15 cellular contexts compared by ENCODE assay signal in genomic region chr3:175980731-175981130, GRCh38.
DNase-seq lines count a peak whose midpoint lies in the region; ATAC-seq and TF ChIP-seq lines count a peak whose summit lies in the region.
"Had no signal": no experiment of that assay in that cellular context is flagged by ENCODE, and none has a peak within 500 bp of the region (broad histone marks: within the 10 kb centered on the region; RNA-seq: fewer than 3 reads in every experiment).

No MANE protein-coding gene starts in this region.

- CTCF ChIA-PET in IMR-90 (lab: Yijun Ruan, JAX): no interaction called here
- CTCF ChIA-PET in OCI-LY7 (lab: Charles Lee; ENCODE audit: unreplicated experiment): no interaction called here

- H2AK9ac ChIP-seq in IMR-90 (replicated peaks; ENCODE audit: low read depth, low read length, poor library complexity): no peak overlapping the region

- no peak overlapping the region for H3K9ac ChIP-seq in IMR-90 (ENCODE audit: low read depth, low read length)

- H3K36me3 ChIP-seq in IMR-90 (ENCODE audit: control insufficient read depth, insufficient read depth, low read length): no peaks in the 10 kb centered on the region
- no peaks in the 10 kb centered on the region for H3K36me3 ChIP-seq in osteoblast (ENCODE audit: insufficient read depth, low read length)
- H3K36me3 ChIP-seq in OCI-LY7 (ENCODE audit: insufficient read depth, low read length): no peaks in the 10 kb centered on the region
- H3K36me3 ChIP-seq: BE2C, HAP-1 had no signal

- no peaks in the 10 kb centered on the region for H3K79me1 ChIP-seq in IMR-90 (ENCODE audit: low read depth in 1 of 2, low read length in 2 of 2)

- DNase-seq in AG08396 (ENCODE audit: low spot score) (peak; percentile 5), IMR-90 (peak; percentile 36), fibroblast of gingiva (ENCODE audit: low read depth) (peak; percentile 68), osteoblast (ENCODE audit: insufficient read length, low spot score, missing footprints) (peak; percentile 72), activated gamma-delta T cell treated with Interleukin-2 at 50 U/mL for 16 hours (no peak), OCI-LY7 (ENCODE audit: low spot score) (no peak), NCI-H128 (lab: John Stamatoyannopoulos, UW; ENCODE audit: unreplicated experiment) (no peak)
- DNase-seq: BE2C; CD8-positive, alpha-beta T cell; NCI-H1417; NCI-H1930; NCI-H2171 treated with DMSO at 0.1 percent for 48 hours; NCI-H82 had no signal

- no peaks in the 10 kb centered on the region; the same call in 1 of the 2 replicates for H3K9me2 ChIP-seq in OCI-LY7 (ENCODE audit: insufficient read depth, low read length)

- no peak overlapping the region for H4K91ac ChIP-seq in IMR-90 (ENCODE audit: insufficient read depth, low read depth, low read length)

- H3K56ac ChIP-seq in IMR-90 (ENCODE audit: extremely low read depth, insufficient read depth, low read length): no peak overlapping the region

- 0 out of 2 replicates have a peak overlapping the region, but pooled peaks have one; percentile 37 for H2BK120ac ChIP-seq in IMR-90 (ENCODE audit: low read depth, low read length)

- WGBS in IMR-90 (ENCODE audit: extremely low coverage in 2 of 2, insufficient read length in 1 of 2), 2 experiments: no CpG with 5 or more reads among the region's 2 CpGs

- BruUV-seq in IMR-90 (replicated peaks; lab: Mats Ljungman, UMichigan): no TSS peak
- BruUV-seq in OCI-LY7 (replicated peaks; lab: Mats Ljungman, UMichigan): no TSS peak

- H3K9me1 ChIP-seq in IMR-90 (ENCODE audit: insufficient read depth, low read length): no peaks in the 10 kb centered on the region

- H4K5ac ChIP-seq in IMR-90 (ENCODE audit: low read depth, low read length): 0 out of 2 replicates have a peak overlapping the region, but pooled peaks have one; percentile 47

- H3K18ac ChIP-seq in IMR-90 (ENCODE audit: low read depth, low read length): peak overlapping the region; percentile 76

- H3K4me1 ChIP-seq in IMR-90 (ENCODE audit: control insufficient read depth, insufficient read depth, low read length) (no peaks in the 10 kb centered on the region), osteoblast (ENCODE audit: insufficient read depth, low read length) (no peaks in the 10 kb centered on the region), OCI-LY7 (ENCODE audit: insufficient read depth, low read length, poor library complexity, severe bottlenecking) (no peaks in the 10 kb centered on the region)
- H3K4me1 ChIP-seq: BE2C had no signal

- dilution Hi-C loops in IMR-90 (cut with HindIII; ENCODE audit: low sequenced_read_pairs, unreplicated experiment): no loop called here

- H3K4me3 ChIP-seq in IMR-90 (ENCODE audit: insufficient read depth, low read depth, low read length): no peak overlapping the region
- no peak overlapping the region for H3K4me3 ChIP-seq in osteoblast (ENCODE audit: insufficient read depth, low read length)
- no peak overlapping the region for H3K4me3 ChIP-seq in OCI-LY7 (ENCODE audit: low read depth, low read length, poor library complexity, severe bottlenecking)
- H3K4me3 ChIP-seq: HAP-1, K562 had no signal

- no peak overlapping the region for H3K23ac ChIP-seq in IMR-90 (ENCODE audit: low read depth, low read length)

- H4K8ac ChIP-seq in IMR-90 (ENCODE audit: low read depth in 2 of 2, low read length in 2 of 2): peak overlapping the region in 1 of 2 experiments; percentile 20; a peak in 1 of 4 replicates

- peak; percentile 75 for ATAC-seq in IMR-90 (ENCODE audit: low read depth)
- ATAC-seq: CD8-positive, alpha-beta T cell; K562 had no signal

- intact Hi-C loops in IMR-90 (cut with micrococcal nuclease) (no loop called here), OCI-LY7 (cut with micrococcal nuclease; ENCODE audit: unreplicated experiment) (no loop called here)

- H2AK5ac ChIP-seq in IMR-90 (ENCODE audit: low read depth, low read length): no peak overlapping the region

- H2AFZ ChIP-seq in IMR-90 (replicated peaks; ENCODE audit: low read length, poor library complexity) (no peak overlapping the region), osteoblast (ENCODE audit: low read length) (no peak overlapping the region), OCI-LY7 (ENCODE audit: low read length) (no peak overlapping the region)

- H3K4ac ChIP-seq in IMR-90 (ENCODE audit: low read depth, low read length): 0 out of 2 replicates have a peak overlapping the region, but pooled peaks have one; percentile 25

- no peak overlapping the region for H2BK20ac ChIP-seq in IMR-90 (ENCODE audit: low read depth, low read length)

- H4K20me1 ChIP-seq in IMR-90 (ENCODE audit: insufficient read depth, low read length) (no peaks in the 10 kb centered on the region), osteoblast (ENCODE audit: insufficient read depth, low read length) (no peaks in the 10 kb centered on the region), OCI-LY7 (ENCODE audit: insufficient read depth, low read length) (no peaks in the 10 kb centered on the region)

- POLR2A ChIA-PET in IMR-90 (lab: Charles Lee; ENCODE audit: unreplicated experiment) (no interaction called here), OCI-LY7 (lab: Charles Lee) (no interaction called here)

- H3K27me3 ChIP-seq in IMR-90 (ENCODE audit: control insufficient read depth, insufficient read depth, low read length) (no peaks in the 10 kb centered on the region), osteoblast (ENCODE audit: insufficient read depth, low read length) (no peaks in the 10 kb centered on the region)
- H3K27me3 ChIP-seq: BE2C had no signal

- no peaks in the 10 kb centered on the region; the same call in 1 of the 2 replicates for H3K9me3 ChIP-seq in IMR-90 (ENCODE audit: control insufficient read depth, insufficient read depth, low read length)
- no peaks in the 10 kb centered on the region for H3K9me3 ChIP-seq in osteoblast (ENCODE audit: low read depth, low read length)
- H3K9me3 ChIP-seq in OCI-LY7 (ENCODE audit: low read length): no peaks in the 10 kb centered on the region
- H3K9me3 ChIP-seq: BE2C, HAP-1 had no signal

- H3K4me2 ChIP-seq in IMR-90 (ENCODE audit: low read depth, low read length) (peak overlapping the region; percentile 16; the same call in 1 of the 2 replicates), osteoblast (ENCODE audit: insufficient read depth, low read length) (no peak overlapping the region), OCI-LY7 (ENCODE audit: low read length) (no peak overlapping the region)

- no peak for TF ChIP-seq POLR2A in IMR-90 (IDR thresholded peaks at IDR 0.05; ENCODE audit: low read depth, low read length)

- H3K14ac ChIP-seq in IMR-90 (replicated peaks; ENCODE audit: low read depth, low read length): 0 out of 2 replicates have a peak overlapping the region, but pooled peaks have one; percentile 19

- in situ Hi-C loops in IMR-90 (cut with MboI; ENCODE audit: low sequenced_read_pairs): no loop called here

- no peak for TF ChIP-seq CTCF in IMR-90 (conservative IDR thresholded peaks at IDR 0.05; ENCODE audit: low read depth, low read length)
- TF ChIP-seq CTCF in osteoblast (IDR thresholded peaks at IDR 0.05; ENCODE audit: extremely low read depth, low read depth, low read length): no peak
- TF ChIP-seq CTCF in OCI-LY7 (conservative IDR thresholded peaks at IDR 0.05; ENCODE audit: low read length): no peak

- TF ChIP-seq RAD21 in IMR-90 (IDR thresholded peaks at IDR 0.05; ENCODE audit: low read length): no peak

- peak overlapping the region; percentile 27 for H2BK5ac ChIP-seq in IMR-90 (ENCODE audit: low read depth, low read length, poor library complexity, severe bottlenecking)

- peak overlapping the region; percentile 45; the same call in 1 of the 2 replicates for H3K27ac ChIP-seq in IMR-90 (ENCODE audit: insufficient read depth, low read length)
- H3K27ac ChIP-seq in osteoblast (ENCODE audit: low read depth, low read length): no peak overlapping the region
- no peak overlapping the region for H3K27ac ChIP-seq in OCI-LY7 (ENCODE audit: low read depth, low read length, poor library complexity, severe bottlenecking)

- H2BK15ac ChIP-seq in IMR-90 (ENCODE audit: low read depth, low read length): no peak overlapping the region

- H3K79me2 ChIP-seq in osteoblast (ENCODE audit: insufficient read depth, low read length) (no peaks in the 10 kb centered on the region), OCI-LY7 (ENCODE audit: insufficient read depth, low read depth, low read length) (no peaks in the 10 kb centered on the region)

TF ChIP-seq in IMR-90, 13 proteins besides CTCF, POLR2A, EP300 and RAD21:
- TF ChIP-seq CHD1 (IDR thresholded peaks at IDR 0.05; ENCODE audit: low read depth, low read length) (no peak), BHLHE40 (IDR thresholded peaks at IDR 0.05; ENCODE audit: low read depth, low read length) (no peak), USF2 (IDR thresholded peaks at IDR 0.05; ENCODE audit: low read depth, low read length) (no peak), CEBPB (IDR thresholded peaks at IDR 0.05; ENCODE audit: low read depth, low read length) (no peak), MXI1 (IDR thresholded peaks at IDR 0.05; ENCODE audit: borderline replicate concordance, low read depth, low read length) (no peak)

Comparison
In these comparisons a context has a peak if more than half of its experiments do, and no peak if none do; other contexts are left out.
1. DNase-seq: peak in AG08396 (single experiment), IMR-90 (single experiment), fibroblast of gingiva (single experiment) and osteoblast (single experiment); none in activated gamma-delta T cell treated with Interleukin-2 at 50 U/mL for 16 hours (single experiment), OCI-LY7 (single experiment) and NCI-H128 (single experiment).